ENCODE assay signal across 8 cellular contexts in the genomic region with DNA sequence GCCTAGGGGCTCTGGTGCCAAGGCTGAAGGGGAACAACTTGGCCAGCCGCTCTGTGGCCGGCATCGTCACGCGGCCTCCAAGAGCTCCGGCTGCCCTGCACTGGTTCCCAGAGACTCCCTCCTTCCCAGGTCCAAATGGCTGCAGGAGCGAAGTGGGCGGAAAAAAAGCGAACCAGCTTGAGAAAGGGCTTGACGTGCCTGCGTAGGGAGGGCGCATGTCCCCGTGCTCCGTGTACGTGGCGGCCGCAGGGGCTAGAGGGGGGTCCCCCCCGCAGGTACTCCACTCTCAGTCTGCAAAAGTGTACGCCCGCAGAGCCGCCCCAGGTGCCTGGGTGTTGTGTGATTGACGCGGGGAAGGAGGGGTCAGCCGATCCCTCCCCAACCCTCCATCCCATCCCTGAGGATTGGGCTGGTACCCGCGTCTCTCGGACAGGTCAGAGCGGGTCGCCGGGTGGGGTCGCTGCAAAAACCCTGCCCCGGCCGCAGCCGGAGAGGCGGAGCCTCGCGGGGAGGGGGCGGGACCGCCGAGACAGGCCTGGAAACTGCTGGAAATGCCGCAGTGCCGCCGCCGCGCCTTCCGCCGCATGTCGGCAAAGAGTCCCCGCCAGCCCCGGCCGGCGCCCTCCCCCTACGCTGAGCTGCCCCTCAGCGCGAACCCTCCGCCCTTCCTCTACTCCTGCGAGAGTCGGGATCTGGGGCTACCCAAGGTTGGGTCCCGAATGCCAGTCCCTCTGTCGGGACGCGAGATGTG. TPM values are rescaled to one million over a fixed set of nuclear protein-coding genes. Genes with fewer than 3 reads are reported as not detected.
DNase-seq lines count a peak whose midpoint lies in the region; ATAC-seq, FAIRE-seq and TF ChIP-seq lines count a peak whose summit lies in the region.

No MANE protein-coding gene starts in this region.

- peaks cover 43% of the 10 kb centered on the region for H3K79me2 ChIP-seq in DND-41 (ENCODE audit: insufficient read depth, low read length)

- H3K9me3 ChIP-seq in DND-41 (ENCODE audit: insufficient read depth, low read length, severe bottlenecking) (no peaks in the 10 kb centered on the region), neutrophil (no peaks in the 10 kb centered on the region), suprapubic skin (no peaks in the 10 kb centered on the region)

- peak overlapping the region; percentile 93 for H3K9ac ChIP-seq in DND-41 (ENCODE audit: low read depth, low read length)

- peaks cover 42% of the 10 kb centered on the region for H4K20me1 ChIP-seq in DND-41 (ENCODE audit: insufficient read depth, low read length)

- TF ChIP-seq EP300 in suprapubic skin (IDR thresholded peaks at IDR 0.05) = no peak

- peak; percentile 83 for DNase-seq in DND-41
- DNase-seq in HuH-7.5 (ENCODE audit: low spot score) = peak; percentile 70
- DNase-seq in RPMI8226 = peak; percentile 89
- peak; percentile 70 for DNase-seq in activated gamma-delta T cell treated with anti-CD3 and anti-CD28 coated beads, Interleukin-2, amount 50 U/mL, for 16 hours (ENCODE audit: low read depth)
- peak; percentile 82 to 85 for DNase-seq in frontal cortex (ENCODE audit: low spot score in 2 of 2)
- peak; percentile 91 for DNase-seq in suprapubic skin (ENCODE audit: low spot score in 2 of 2)

- peak; percentile 60 for ATAC-seq in DND-41 (ENCODE audit: insufficient read depth, low read depth)
- peak; percentile 43 for ATAC-seq in GM21528 (IDR thresholded peaks at IDR 0.05; ENCODE audit: low FRiP score, unreplicated experiment)

- H2AFZ ChIP-seq in DND-41 (ENCODE audit: low read depth, low read length) = peak overlapping the region; percentile 95

- H3K27ac ChIP-seq in DND-41 (ENCODE audit: low read length) = peak overlapping the region; percentile 92
- peak overlapping the region; percentile 77 for H3K27ac ChIP-seq in neutrophil
- H3K27ac ChIP-seq in suprapubic skin = peak overlapping the region; percentile 94

- no peak for TF ChIP-seq POLR2A in suprapubic skin (IDR thresholded peaks at IDR 0.05)

- no peak for FAIRE-seq in frontal cortex (lab: Jason Lieb, UNC)

- peak; percentile 49 for TF ChIP-seq CTCF in DND-41 (IDR thresholded peaks at IDR 0.05; ENCODE audit: borderline replicate concordance, extremely low read depth, low read length, poor library complexity, severe bottlenecking)
- TF ChIP-seq CTCF in neutrophil (IDR thresholded peaks at IDR 0.05) = no peak
- no peak for TF ChIP-seq CTCF in suprapubic skin (IDR thresholded peaks at IDR 0.05)

- under 1% methylated on average over 34 of the region's 62 CpGs for WGBS in suprapubic skin

- H3K27me3 ChIP-seq in DND-41 (ENCODE audit: insufficient read depth, low read length, poor library complexity) = no peaks in the 10 kb centered on the region
- H3K27me3 ChIP-seq in neutrophil = no peaks in the 10 kb centered on the region
- H3K27me3 ChIP-seq in suprapubic skin = no peaks in the 10 kb centered on the region

- H3K4me1 ChIP-seq in DND-41 (ENCODE audit: insufficient read depth, low read length) (peaks cover 48% of the 10 kb centered on the region), neutrophil (ENCODE audit: control insufficient read depth in 1 of 2, insufficient read depth in 1 of 2, low read depth in 1 of 2, low read length in 1 of 2) (peaks cover 15 to 16% of the 10 kb centered on the region in 2 experiments), suprapubic skin (peaks cover 39% of the 10 kb centered on the region)

- H3K4me3 ChIP-seq in DND-41 (ENCODE audit: low read depth in 1 of 2, low read length in 2 of 2) (peak overlapping the region; percentile 84 to 94; a peak in 3 of 4 replicates), neutrophil (ENCODE audit: low read depth in 1 of 2, low read length in 1 of 2) (peak overlapping the region; percentile 84 to 88), suprapubic skin (peak overlapping the region; percentile 92)

- H3K4me2 ChIP-seq in DND-41 (ENCODE audit: insufficient read depth, low read length) = peak overlapping the region; percentile 92

- H3K36me3 ChIP-seq in DND-41 (ENCODE audit: insufficient read depth, low read length) (peaks cover 37% of the 10 kb centered on the region), neutrophil (peaks cover 8% of the 10 kb centered on the region), suprapubic skin (peaks cover 24% of the 10 kb centered on the region)

RNA-seq across cellular contexts. Expression of a gene that starts 0.8 kb away (rescaled TPM):
- total RNA-seq in frontal cortex (463 TPM), suprapubic skin (100 to 1,000 TPM; 450 to 830 (median 678) TPM)

RNA-seq across cellular contexts. Expression of a gene that starts 11.2 kb away (rescaled TPM):
- total RNA-seq in frontal cortex (32.2 TPM), suprapubic skin (10 to 100 TPM; 26.2 to 38.5 (median 30.9) TPM)

RNA-seq across cellular contexts. Expression of a gene that starts 19.3 kb away (rescaled TPM):
- 8.2 TPM for total RNA-seq in frontal cortex
- 10 to 100 TPM; 12.9 to 25.0 (median 16.1) TPM for total RNA-seq in suprapubic skin

RNA-seq across cellular contexts. Expression of a gene that starts 22.7 kb away (rescaled TPM):
- 3.7 TPM for total RNA-seq in frontal cortex
- 100 to 1,000 TPM in 1 of 4 donors, 10 to 100 TPM in 3; 61.7 to 133 (median 75.3) TPM for total RNA-seq in suprapubic skin

RNA-seq across cellular contexts. Expression of a gene that starts 24.2 kb away (rescaled TPM):
- total RNA-seq in frontal cortex = 45.7 TPM
- total RNA-seq in suprapubic skin = under 1 TPM in 2 of 4 donors, not detected in 2; 0.10 to 0.15 TPM

Comparison
In these comparisons a context has a peak if more than half of its experiments do, and no peak if none do; other contexts are left out.
1. Peak in every context shown above with its lines: DNase-seq, ATAC-seq, H3K4me3 ChIP-seq and H3K27ac ChIP-seq.